1 cellular context compared by ENCODE assay signal in genomic region chr2:158774663-158775062, GRCh38.
TF ChIP-seq lines count a peak whose summit lies in the region.

No MANE protein-coding gene starts in this region.

TF ChIP-seq in GM12878, 131 proteins besides CTCF, POLR2A, EP300 and RAD21:
- no peak for TF ChIP-seq MXI1 (IDR thresholded peaks at IDR 0.05; ENCODE audit: low read depth, low read length)
- no peak for TF ChIP-seq SIN3A (IDR thresholded peaks at IDR 0.05; ENCODE audit: low read depth, low read length)
- TF ChIP-seq SMARCA5 (IDR thresholded peaks at IDR 0.05): no peak
- no peak for TF ChIP-seq CHD2 (IDR thresholded peaks at IDR 0.05; ENCODE audit: borderline replicate concordance, low read depth, low read length)
- no peak for TF ChIP-seq MLLT1 (IDR thresholded peaks at IDR 0.05)
- TF ChIP-seq ZZZ3 (IDR thresholded peaks at IDR 0.05; ENCODE audit: control insufficient read depth, insufficient read length, low read depth): no peak
- no peak for TF ChIP-seq ZNF622 (IDR thresholded peaks at IDR 0.05)
- TF ChIP-seq HDAC2 (IDR thresholded peaks at IDR 0.05): no peak
- TF ChIP-seq MTA3 (IDR thresholded peaks at IDR 0.05; ENCODE audit: borderline replicate concordance, low read length): no peak
- no peak for TF ChIP-seq RB1 (IDR thresholded peaks at IDR 0.05; ENCODE audit: borderline replicate concordance)
- no peak for TF ChIP-seq NFIC (IDR thresholded peaks at IDR 0.05; ENCODE audit: low read depth, low read length)
- no peak for TF ChIP-seq RELB (IDR thresholded peaks at IDR 0.05; ENCODE audit: low read depth)
- no peak for TF ChIP-seq PRDM15 (CRISPR knock-in tag; IDR thresholded peaks at IDR 0.05)
- TF ChIP-seq ZSCAN29 (IDR thresholded peaks at IDR 0.05): no peak
- TF ChIP-seq PML (IDR thresholded peaks at IDR 0.05; ENCODE audit: low read length): no peak
- TF ChIP-seq PAX5 (IDR thresholded peaks at IDR 0.05; ENCODE audit: borderline replicate concordance, low read depth, low read length): no peak
